Comparison of ENCODE assay signal across 9 cellular contexts in genomic region chr4:164514765-164515164, GRCh38.
"Had no signal": no experiment of that assay in that cellular context is flagged by ENCODE, and none has a peak within 500 bp of the region (broad histone marks: within the 10 kb centered on the region; RNA-seq: fewer than 3 reads in every experiment).

No MANE protein-coding gene starts in this region.

- H3K9ac ChIP-seq: GM23248 had no signal

- DNase-seq: GM23248, GOT3, H7, HFFc6 had no signal

- H3K4me1 Mint-ChIP-seq: IgD-negative memory B cell had no signal

- H3K36me3 Mint-ChIP-seq: IgD-negative memory B cell had no signal

- H3K27me3 Mint-ChIP-seq: IgD-negative memory B cell had no signal

- H3K27ac ChIP-seq: GM23248, HL-60 had no signal

- H3K4me1 ChIP-seq: HAP-1 had no signal

- H3K27ac Mint-ChIP-seq: HFFc6, IgD-negative memory B cell had no signal

- H2AFZ ChIP-seq: GM23248 had no signal

- H3K4me3 ChIP-seq: GM23248, HAP-1 had no signal

- H3K4me3 Mint-ChIP-seq: HFFc6, IgD-negative memory B cell had no signal

- H3K36me3 ChIP-seq: HAP-1 had no signal

- ATAC-seq: HCT116, HepG2 had no signal
